8 cellular contexts compared by ENCODE assay signal in the genomic region with DNA sequence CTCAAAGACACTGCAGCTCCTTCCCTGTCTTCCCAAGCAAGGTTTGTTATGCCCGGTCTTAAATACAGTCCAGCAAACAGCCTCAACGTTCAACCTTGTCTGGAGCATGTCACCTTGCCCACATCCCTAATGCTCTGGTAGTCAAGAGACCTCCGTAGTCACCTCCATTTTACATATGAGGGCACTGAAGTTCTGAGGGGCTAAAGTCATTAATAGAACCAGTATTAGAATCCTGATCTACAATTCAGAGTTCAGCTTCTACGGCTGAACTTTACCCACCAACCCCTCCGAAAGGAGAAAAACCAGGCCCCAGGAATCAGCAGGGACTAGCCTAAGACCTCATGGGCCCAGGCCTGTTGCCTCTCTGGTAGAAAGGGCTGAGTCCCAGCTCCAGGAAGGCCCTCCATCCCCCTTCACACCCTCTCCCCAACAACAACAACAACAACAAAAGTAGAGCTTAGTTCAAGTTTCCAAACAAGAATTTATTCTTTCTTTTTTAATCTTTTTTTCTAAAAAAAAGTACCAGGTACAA.
DNase-seq lines count a peak whose midpoint lies in the region; ATAC-seq and TF ChIP-seq lines count a peak whose summit lies in the region.

No MANE protein-coding gene starts in this region.

- no peaks in the 10 kb centered on the region for H3K27me3 Mint-ChIP-seq in effector memory CD8-positive, alpha-beta T cell
- no peaks in the 10 kb centered on the region for H3K27me3 Mint-ChIP-seq in nephron progenitor cell (ENCODE audit: low read depth, poor library complexity)

- H3K4me3 ChIP-seq in BLaER1: peak overlapping the region; percentile 90
- H3K4me3 ChIP-seq in OCI-LY1 (ENCODE audit: low read depth, low read length, poor library complexity, severe bottlenecking): peak overlapping the region; percentile 98

- H3K4me2 ChIP-seq in BLaER1 (peak overlapping the region; percentile 100), OCI-LY1 (ENCODE audit: low read length) (peak overlapping the region; percentile 98)

- DNase-seq in effector memory CD8-positive, alpha-beta T cell: no peak
- DNase-seq in nephron progenitor cell (no peak), CD1c-positive myeloid dendritic cell (ENCODE audit: extremely low spot score) (no peak)

- no peaks in the 10 kb centered on the region for H3K9me3 ChIP-seq in BLaER1
- H3K9me3 ChIP-seq in OCI-LY1 (ENCODE audit: low read length): no peaks in the 10 kb centered on the region

- H3K4me1 ChIP-seq in BLaER1: peaks cover 34% of the 10 kb centered on the region
- H3K4me1 ChIP-seq in OCI-LY1 (ENCODE audit: insufficient read depth, low read length, severe bottlenecking): peaks cover 19% of the 10 kb centered on the region

- 0 out of 2 replicates have a peak, but pooled peaks cover 9% of the 10 kb centered on the region for H4K20me1 ChIP-seq in BLaER1
- H4K20me1 ChIP-seq in OCI-LY1 (ENCODE audit: insufficient read depth, low read length): no peaks in the 10 kb centered on the region

- no peaks in the 10 kb centered on the region for H3F3A ChIP-seq in OCI-LY1 (ENCODE audit: insufficient read depth, low read length)

- H2AFZ ChIP-seq in OCI-LY1 (ENCODE audit: low read length): no peak overlapping the region

- peaks cover 8% of the 10 kb centered on the region for H3K79me2 ChIP-seq in OCI-LY1 (ENCODE audit: insufficient read depth, low read length)

- peaks cover 44% of the 10 kb centered on the region for H3K36me3 Mint-ChIP-seq in effector memory CD8-positive, alpha-beta T cell (ENCODE audit: insufficient read depth)
- H3K36me3 Mint-ChIP-seq in nephron progenitor cell (ENCODE audit: low read depth): peaks cover 44% of the 10 kb centered on the region

- H3K27ac ChIP-seq in BLaER1: 0 out of 2 replicates have a peak overlapping the region, but pooled peaks have one; percentile 38
- peak overlapping the region; percentile 10 for H3K27ac ChIP-seq in OCI-LY1 (ENCODE audit: low read depth, low read length, poor library complexity, severe bottlenecking)

- peak overlapping the region; percentile 87 to 90 for H3K4me3 Mint-ChIP-seq in effector memory CD8-positive, alpha-beta T cell
- peak overlapping the region; percentile 98 for H3K4me3 Mint-ChIP-seq in nephron progenitor cell

- no peak for ATAC-seq in effector memory CD8-positive, alpha-beta T cell (replicated peaks)
- ATAC-seq in GM18870 (IDR thresholded peaks at IDR 0.05; ENCODE audit: unreplicated experiment) (no peak), GM19328 (IDR thresholded peaks at IDR 0.05; ENCODE audit: unreplicated experiment) (no peak), HG03025 (IDR thresholded peaks at IDR 0.05; ENCODE audit: low FRiP score, unreplicated experiment) (no peak)

- H3K9me3 Mint-ChIP-seq in effector memory CD8-positive, alpha-beta T cell: no peaks in the 10 kb centered on the region
- H3K9me3 Mint-ChIP-seq in nephron progenitor cell: no peaks in the 10 kb centered on the region

- H3K27me3 ChIP-seq in BLaER1 (no peaks in the 10 kb centered on the region), OCI-LY1 (ENCODE audit: insufficient read depth, low read length) (no peaks in the 10 kb centered on the region)

- no peak for TF ChIP-seq CTCF in OCI-LY1 (IDR thresholded peaks at IDR 0.05; ENCODE audit: low read length)
- no peak for TF ChIP-seq CTCF in nephron progenitor cell (IDR thresholded peaks at IDR 0.05)

- H3K4me1 Mint-ChIP-seq in effector memory CD8-positive, alpha-beta T cell (ENCODE audit: low read depth in 2 of 2): peaks cover 26 to 30% of the 10 kb centered on the region in 2 donors
- H3K4me1 Mint-ChIP-seq in nephron progenitor cell: peaks cover 47% of the 10 kb centered on the region

- peaks cover 76% of the 10 kb centered on the region for H3K36me3 ChIP-seq in BLaER1
- peaks cover 26% of the 10 kb centered on the region for H3K36me3 ChIP-seq in OCI-LY1 (ENCODE audit: insufficient read depth, low read length)

- H3K9ac ChIP-seq in BLaER1: peak overlapping the region; percentile 63; the same call in 1 of the 2 replicates
- peak overlapping the region; percentile 99 for H3K9ac ChIP-seq in OCI-LY1 (ENCODE audit: low read length)

- H3K27ac Mint-ChIP-seq in effector memory CD8-positive, alpha-beta T cell: peak overlapping the region; percentile 96 to 98
- peak overlapping the region; percentile 100 for H3K27ac Mint-ChIP-seq in nephron progenitor cell

- H3K9me2 ChIP-seq in OCI-LY1 (ENCODE audit: low read depth, low read length): no peaks in the 10 kb centered on the region
